In the genomic region with DNA sequence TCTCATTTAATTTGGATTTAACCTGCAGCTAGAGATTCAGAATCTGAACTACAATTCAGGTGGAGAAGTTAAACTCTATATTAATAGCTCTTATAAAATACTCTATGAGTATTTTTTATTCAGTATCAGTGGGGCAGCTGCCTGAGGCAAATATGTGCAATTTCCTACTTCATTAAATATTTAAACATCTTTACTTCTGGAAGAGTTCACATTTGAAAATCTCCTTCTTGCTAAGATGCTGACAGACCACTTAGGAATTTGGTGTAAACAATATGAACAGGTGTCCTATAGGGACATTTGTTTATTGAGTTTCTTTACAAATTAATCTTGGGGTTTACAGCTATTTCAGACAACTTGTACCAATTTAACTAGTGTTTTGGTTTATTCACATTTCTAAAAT, we compare ENCODE assay signal across 12 cellular contexts.
"Had no signal": no experiment of that assay in that cellular context is flagged by ENCODE, and none has a peak within 500 bp of the region (broad histone marks: within the 10 kb centered on the region; RNA-seq: fewer than 3 reads in every experiment).

No MANE protein-coding gene starts in this region.

- H3K4me3 Mint-ChIP-seq: activated naive CD4-positive, alpha-beta T cell treated with anti-CD3 and anti-CD28 coated beads, Interleukin-2, amount 50 U/mL, for 24 hours; brain; central memory CD8-positive, alpha-beta T cell; neural progenitor cell; stimulated activated naive B cell treated with anti-CD40 and anti-IgM and Interleukin-4, amounts not matched to agents 10 μg/mL and 1 μg/mL and 100 μg/mL, for 72 hours had no signal

- H3K9me3 ChIP-seq: left lung, spleen had no signal

- H3K4me1 Mint-ChIP-seq: activated naive CD4-positive, alpha-beta T cell treated with anti-CD3 and anti-CD28 coated beads, Interleukin-2, amount 50 U/mL, for 24 hours; central memory CD8-positive, alpha-beta T cell; stimulated activated naive B cell treated with anti-CD40 and anti-IgM and Interleukin-4, amounts not matched to agents 10 μg/mL and 1 μg/mL and 100 μg/mL, for 72 hours had no signal

- H3K9me3 Mint-ChIP-seq: activated naive CD4-positive, alpha-beta T cell treated with anti-CD3 and anti-CD28 coated beads, Interleukin-2, amount 50 U/mL, for 24 hours; brain; central memory CD8-positive, alpha-beta T cell; neural progenitor cell; stimulated activated naive B cell treated with anti-CD40 and anti-IgM and Interleukin-4, amounts not matched to agents 10 μg/mL and 1 μg/mL and 100 μg/mL, for 72 hours had no signal

- H3K27ac ChIP-seq: left lung, neural progenitor cell, parathyroid adenoma, spleen had no signal

- ATAC-seq: stimulated activated naive B cell treated with anti-CD40 and anti-IgM and Interleukin-4, amounts not matched to agents 10 μg/mL and 1 μg/mL and 100 μg/mL, for 72 hours had no signal

- H3K9ac ChIP-seq: neural progenitor cell, parathyroid adenoma had no signal

- H3K27ac Mint-ChIP-seq: activated naive CD4-positive, alpha-beta T cell treated with anti-CD3 and anti-CD28 coated beads, Interleukin-2, amount 50 U/mL, for 24 hours; neural progenitor cell; stimulated activated naive B cell treated with anti-CD40 and anti-IgM and Interleukin-4, amounts not matched to agents 10 μg/mL and 1 μg/mL and 100 μg/mL, for 72 hours had no signal

- H3K36me3 Mint-ChIP-seq: activated naive CD4-positive, alpha-beta T cell treated with anti-CD3 and anti-CD28 coated beads, Interleukin-2, amount 50 U/mL, for 24 hours; brain; neural progenitor cell; stimulated activated naive B cell treated with anti-CD40 and anti-IgM and Interleukin-4, amounts not matched to agents 10 μg/mL and 1 μg/mL and 100 μg/mL, for 72 hours had no signal

- DNase-seq: activated T-cell treated with anti-CD3 and anti-CD28 coated beads, Interleukin-2, amount 50 U/mL, for 1 hour; erythroblast; islet precursor cell; spleen; stimulated activated CD4-positive, alpha-beta T cell treated with anti-CD3 and anti-CD28 coated beads, Interleukin-1b, Interleukin-23, amount 100 ng/mL, for 48 hours; stimulated activated naive B cell treated with anti-CD40 and anti-IgM and Interleukin-4, amounts not matched to agents 10 μg/mL and 1 μg/mL and 100 μg/mL, for 72 hours had no signal

- H3K36me3 ChIP-seq: left lung, neural progenitor cell, spleen had no signal

- H3K27me3 ChIP-seq: left lung, neural progenitor cell, spleen had no signal

- H3K27me3 Mint-ChIP-seq: activated naive CD4-positive, alpha-beta T cell treated with anti-CD3 and anti-CD28 coated beads, Interleukin-2, amount 50 U/mL, for 24 hours; brain; central memory CD8-positive, alpha-beta T cell; stimulated activated naive B cell treated with anti-CD40 and anti-IgM and Interleukin-4, amounts not matched to agents 10 μg/mL and 1 μg/mL and 100 μg/mL, for 72 hours had no signal

- H3K4me3 ChIP-seq: left lung, neural progenitor cell, spleen had no signal

- H3K4me1 ChIP-seq: neural progenitor cell, parathyroid adenoma had no signal
